13 cellular contexts compared by ENCODE assay signal in the genomic region with DNA sequence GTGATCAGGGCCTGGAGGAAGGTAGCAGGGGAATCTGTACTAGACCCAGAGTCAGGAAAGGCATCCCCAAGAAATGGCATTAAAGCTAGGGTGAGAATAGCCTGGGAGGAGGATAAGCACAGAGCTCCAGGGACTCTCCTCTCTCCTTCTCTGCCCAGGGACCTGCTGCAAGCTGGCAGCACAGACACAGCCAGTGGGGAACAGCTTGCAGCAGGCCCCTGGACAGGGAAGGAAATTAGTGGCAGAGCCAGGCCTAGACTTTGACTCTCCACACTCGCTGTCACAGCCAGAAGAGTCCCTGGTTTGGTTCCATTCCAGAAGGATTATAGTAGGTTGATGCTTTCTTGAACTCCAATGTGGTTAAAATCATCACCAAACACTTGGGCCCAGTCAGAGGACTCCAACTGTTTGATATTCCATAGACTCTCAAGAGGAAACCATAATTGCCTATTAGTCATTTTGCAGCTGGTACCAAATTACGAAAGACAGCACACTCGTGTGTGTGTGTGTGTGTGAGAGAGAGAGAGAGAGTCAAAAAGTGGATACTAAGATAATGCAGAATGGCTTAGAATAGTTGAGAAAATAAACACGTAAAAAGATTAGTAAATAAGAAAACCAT.
DNase-seq lines count a peak whose midpoint lies in the region; ATAC-seq, FAIRE-seq and TF ChIP-seq lines count a peak whose summit lies in the region.
"Had no signal": no experiment of that assay in that cellular context is flagged by ENCODE, and none has a peak within 500 bp of the region (broad histone marks: within the 10 kb centered on the region; RNA-seq: fewer than 3 reads in every experiment).

No MANE protein-coding gene starts in this region.

- no peak for TF ChIP-seq POLR2A in H54 (IDR thresholded peaks at IDR 0.05; ENCODE audit: low read depth, low read length)

- H3K9me3 ChIP-seq in A673 (ENCODE audit: low read depth, low read length, poor library complexity, severe bottlenecking) (no peaks in the 10 kb centered on the region), HAP-1 (no peaks in the 10 kb centered on the region)
- H3K9me3 ChIP-seq: psoas muscle had no signal

- H3K27me3 ChIP-seq in A673 (replicated peaks; ENCODE audit: insufficient read depth, low read depth, low read length, poor library complexity) (no peaks in the 10 kb centered on the region), HAP-1 (ENCODE audit: low read depth) (no peaks in the 10 kb centered on the region)

- H3K4me1 ChIP-seq in A673 (ENCODE audit: insufficient read depth, low read length, poor library complexity, severe bottlenecking) = peaks cover 5% of the 10 kb centered on the region
- no peaks in the 10 kb centered on the region for H3K4me1 ChIP-seq in HAP-1
- H3K4me1 ChIP-seq: psoas muscle had no signal

- H3K36me3 ChIP-seq in A673 (ENCODE audit: insufficient read depth, low read length, poor library complexity, severe bottlenecking) (no peaks in the 10 kb centered on the region), HAP-1 (replicated peaks) (no peaks in the 10 kb centered on the region)

- H3K4me3 ChIP-seq in A673 (ENCODE audit: low read depth, low read length, poor library complexity, severe bottlenecking) (no peak overlapping the region), HAP-1 (no peak overlapping the region)
- H3K4me3 ChIP-seq: psoas muscle had no signal

- in situ Hi-C loops in HAP-1 (cut with MboI; ENCODE audit: low sequenced_read_pairs) = loop anchor here (10.0 to 25.0 kb wide), 2 partner anchors 289 to 586 kb away; no protein-coding TSS in a partner anchor

- BruUV-seq in A673 (replicated peaks; lab: Mats Ljungman, UMichigan) = no TSS peak

- no peak for ATAC-seq in GM18520 (IDR thresholded peaks at IDR 0.05; ENCODE audit: unreplicated experiment)
- no peak for ATAC-seq in GM21390 (IDR thresholded peaks at IDR 0.05; ENCODE audit: unreplicated experiment)

- H3K27ac ChIP-seq in A673 (ENCODE audit: low read depth, low read length, poor library complexity, severe bottlenecking) = no peak overlapping the region
- H3K27ac ChIP-seq: psoas muscle had no signal

- POLR2A ChIA-PET in A673 (lab: Charles Lee; ENCODE audit: low non-redundant PET) = no interaction called here

- FAIRE-seq in H54 (lab: Jason Lieb, UNC) = no peak
- FAIRE-seq: endothelial cell of umbilical vein had no signal

- CTCF ChIA-PET in A673 (lab: Charles Lee) = no interaction called here

- intact Hi-C loops in A673 (cut with micrococcal nuclease; ENCODE audit: unreplicated experiment) = no loop called here

- TF ChIP-seq CTCF in A673 (conservative IDR thresholded peaks at IDR 0.05; ENCODE audit: low read depth, low read length) = no peak

- DNase-seq in A673 (ENCODE audit: low spot score) = peak; percentile 87
- DNase-seq in H54 (ENCODE audit: insufficient read length, low spot score) = peak; percentile 6
- DNase-seq in NCI-H446 (lab: John Stamatoyannopoulos, UW) = peak; percentile 70 to 90
- DNase-seq in dermis blood vessel endothelial cell = peak; percentile 29
- no peak for DNase-seq in HAP-1 (ENCODE audit: low spot score in 2 of 2)
- DNase-seq in midbrain (lab: John Stamatoyannopoulos, UW) = no peak
- DNase-seq: activated CD4-positive, CD25-positive, alpha-beta regulatory T cell; activated naive CD4-positive, alpha-beta T cell treated with anti-CD3 and anti-CD28 coated beads for 36 hours; H9; psoas muscle had no signal

Comparison
In these comparisons a context has a peak if more than half of its experiments do, and no peak if none do; other contexts are left out.
1. DNase-seq: peak in A673 (single experiment), H54 (single experiment), NCI-H446 (2 of 2) and dermis blood vessel endothelial cell (single experiment); none in HAP-1 (0 of 2) and midbrain (single experiment).